Comparison of ENCODE assay signal across 8 cellular contexts in the genomic region with DNA sequence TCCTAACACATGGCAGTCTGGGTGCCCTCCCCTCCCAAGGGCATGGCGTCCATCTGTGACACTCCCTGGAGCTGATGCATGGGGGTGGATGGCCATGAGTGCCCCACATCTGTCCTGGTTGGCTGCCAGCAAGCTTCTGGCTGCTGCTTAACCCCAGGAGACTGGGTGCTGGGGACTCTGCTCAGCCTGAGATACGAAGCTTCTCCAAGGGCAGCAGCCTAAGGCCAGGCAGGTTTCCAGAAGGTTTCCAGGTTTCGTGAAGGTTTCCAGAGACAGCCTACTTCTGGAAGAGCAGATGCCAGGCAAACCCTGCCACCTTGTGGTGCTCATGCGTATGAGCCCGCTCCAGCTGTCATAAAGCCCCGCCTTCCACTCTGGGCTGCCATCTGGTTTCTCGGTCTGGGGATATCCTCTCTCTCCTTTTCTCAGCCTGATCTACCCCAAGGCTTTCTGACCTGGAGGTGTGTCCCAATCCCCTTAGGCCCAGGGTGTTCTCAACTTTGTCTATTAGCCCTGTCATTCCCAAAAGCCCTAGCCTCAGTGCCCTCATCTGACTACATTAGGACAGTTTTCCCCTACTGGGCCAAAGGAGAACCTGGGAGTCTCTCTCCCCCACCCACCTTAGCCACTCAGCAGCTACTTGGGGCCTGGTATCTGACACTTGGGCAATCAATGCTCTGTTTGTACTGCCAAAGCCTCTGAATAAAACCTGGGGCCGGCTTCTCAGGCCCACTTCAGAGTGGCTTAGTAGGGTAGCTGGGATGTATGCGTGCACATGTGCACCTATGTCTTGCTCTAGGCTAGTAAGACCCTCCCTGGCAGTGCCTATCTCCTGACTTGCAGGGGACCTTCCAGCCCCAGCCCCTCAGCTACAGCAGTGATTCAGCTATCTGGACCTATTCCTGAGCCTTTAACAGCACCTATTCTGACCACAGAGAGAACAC. TPM values are rescaled to one million over a fixed set of nuclear protein-coding genes. Genes with fewer than 3 reads are reported as not detected.
DNase-seq lines count a peak whose midpoint lies in the region; ATAC-seq lines count a peak whose summit lies in the region.

No MANE protein-coding gene starts in this region.

- peak; percentile 88 for DNase-seq in D341Med (ENCODE audit: low spot score)
- DNase-seq in NCI-H345 treated with DMSO at 0.1 percent for 48 hours (lab: John Stamatoyannopoulos, UW; ENCODE audit: unreplicated experiment) = peak; percentile 4
- DNase-seq in activated CD4-positive, alpha-beta memory T cell treated with anti-CD3 and anti-CD28 coated beads for 36 hours = peak; percentile 66
- no peak for DNase-seq in natural killer cell treated with Interleukin-12 subunit alpha and Interleukin-12 subunit beta and Interleukin-15 and Interleukin-18, amount 100 ng/mL, for 72 hours (ENCODE audit: low spot score)
- DNase-seq in cortex of kidney (lab: John Stamatoyannopoulos, UW) = no peak

- no peak overlapping the region for H3K4me3 Mint-ChIP-seq in activated CD4-positive, alpha-beta memory T cell treated with anti-CD3 and anti-CD28 coated beads for 36 hours
- H3K4me3 Mint-ChIP-seq in natural killer cell treated with Interleukin-12 subunit alpha and Interleukin-12 subunit beta and Interleukin-15 and Interleukin-18, amount 100 ng/mL, for 72 hours = no peak overlapping the region

- H3K27me3 Mint-ChIP-seq in activated CD4-positive, alpha-beta memory T cell treated with anti-CD3 and anti-CD28 coated beads for 36 hours = peaks cover 2% of the 10 kb centered on the region
- peaks cover 0 to 6% of the 10 kb centered on the region in 2 donors for H3K27me3 Mint-ChIP-seq in natural killer cell treated with Interleukin-12 subunit alpha and Interleukin-12 subunit beta and Interleukin-15 and Interleukin-18, amount 100 ng/mL, for 72 hours

- H3K4me1 Mint-ChIP-seq in activated CD4-positive, alpha-beta memory T cell treated with anti-CD3 and anti-CD28 coated beads for 36 hours (ENCODE audit: low read depth) = peaks cover 4% of the 10 kb centered on the region
- H3K4me1 Mint-ChIP-seq in natural killer cell treated with Interleukin-12 subunit alpha and Interleukin-12 subunit beta and Interleukin-15 and Interleukin-18, amount 100 ng/mL, for 72 hours (ENCODE audit: low read depth in 2 of 2) = peaks cover under 1% of the 10 kb centered on the region in 2 donors

- peak; percentile 92 for ATAC-seq in GM19438 (IDR thresholded peaks at IDR 0.05; ENCODE audit: low read depth, unreplicated experiment)
- ATAC-seq in HG03432 (IDR thresholded peaks at IDR 0.05; ENCODE audit: unreplicated experiment) = peak; percentile 94
- ATAC-seq in esophagus mucosa = peak; percentile 91
- ATAC-seq in natural killer cell treated with Interleukin-12 subunit alpha and Interleukin-12 subunit beta and Interleukin-15 and Interleukin-18, amount 100 ng/mL, for 72 hours = peak; percentile 66 to 73

- POLR2A ChIA-PET in activated CD4-positive, alpha-beta memory T cell treated with anti-CD3 and anti-CD28 coated beads for 36 hours (lab: Charles Lee) = no interaction called here

- no peak overlapping the region for H3K27ac Mint-ChIP-seq in activated CD4-positive, alpha-beta memory T cell treated with anti-CD3 and anti-CD28 coated beads for 36 hours
- no peak overlapping the region for H3K27ac Mint-ChIP-seq in natural killer cell treated with Interleukin-12 subunit alpha and Interleukin-12 subunit beta and Interleukin-15 and Interleukin-18, amount 100 ng/mL, for 72 hours

- intact Hi-C loops in activated CD4-positive, alpha-beta memory T cell treated with anti-CD3 and anti-CD28 coated beads for 36 hours (cut with micrococcal nuclease) = loop anchor here (10.0 kb wide), 1 partner anchor 120 kb away; no protein-coding TSS in a partner anchor

- no peaks in the 10 kb centered on the region for H3K9me3 Mint-ChIP-seq in activated CD4-positive, alpha-beta memory T cell treated with anti-CD3 and anti-CD28 coated beads for 36 hours
- H3K9me3 Mint-ChIP-seq in natural killer cell treated with Interleukin-12 subunit alpha and Interleukin-12 subunit beta and Interleukin-15 and Interleukin-18, amount 100 ng/mL, for 72 hours = no peaks in the 10 kb centered on the region

- CTCF ChIA-PET in activated CD4-positive, alpha-beta memory T cell treated with anti-CD3 and anti-CD28 coated beads for 36 hours (lab: Charles Lee) = interaction anchor here (0.9 to 5.7 kb wide), 17 partner anchors 9 to 212 kb away, joined by 3 to 35 read pairs (median 4); a partner anchor contains a TSS

- peaks cover 7% of the 10 kb centered on the region for H3K36me3 Mint-ChIP-seq in activated CD4-positive, alpha-beta memory T cell treated with anti-CD3 and anti-CD28 coated beads for 36 hours
- H3K36me3 Mint-ChIP-seq in natural killer cell treated with Interleukin-12 subunit alpha and Interleukin-12 subunit beta and Interleukin-15 and Interleukin-18, amount 100 ng/mL, for 72 hours = peaks cover 5% of the 10 kb centered on the region

RNA-seq across cellular contexts. Expression of a gene that starts 12.0 kb away (rescaled TPM):
- 10 to 100 TPM; 29.6 to 34.2 TPM for total RNA-seq in activated CD4-positive, alpha-beta memory T cell treated with anti-CD3 and anti-CD28 coated beads for 36 hours
- 31.1 TPM for total RNA-seq in esophagus mucosa
- total RNA-seq in natural killer cell treated with Interleukin-12 subunit alpha and Interleukin-12 subunit beta and Interleukin-15 and Interleukin-18, amount 100 ng/mL, for 72 hours = 10 to 100 TPM; 32.0 to 40.4 TPM

RNA-seq across cellular contexts. Expression of a gene that starts 12.4 kb away (rescaled TPM):
- total RNA-seq in activated CD4-positive, alpha-beta memory T cell treated with anti-CD3 and anti-CD28 coated beads for 36 hours = 10 to 100 TPM; 54.9 to 56.4 TPM
- 42.7 TPM for total RNA-seq in esophagus mucosa
- 10 to 100 TPM; 58.1 to 69.0 TPM for total RNA-seq in natural killer cell treated with Interleukin-12 subunit alpha and Interleukin-12 subunit beta and Interleukin-15 and Interleukin-18, amount 100 ng/mL, for 72 hours

Comparison
In these comparisons a context has a peak if more than half of its experiments do, and no peak if none do; other contexts are left out.
1. DNase-seq: peak in D341Med (single experiment), NCI-H345 treated with DMSO at 0.1 percent for 48 hours (single experiment) and activated CD4-positive, alpha-beta memory T cell treated with anti-CD3 and anti-CD28 coated beads for 36 hours (single experiment); none in natural killer cell treated with Interleukin-12 subunit alpha and Interleukin-12 subunit beta and Interleukin-15 and Interleukin-18, amount 100 ng/mL, for 72 hours (single experiment) and cortex of kidney (single experiment).
2. Peak in every context shown above with its lines, with median percentiles within 50 percentile points of each other: ATAC-seq.